ENCODE assay signal across 1 cellular context in genomic region chr1:32650752-32651460, GRCh38.
TF ChIP-seq lines count a peak whose summit lies in the region.

Gene RBBP4, plus strand, starts transcription at chr1:32651208. Its CDS starts 99 bp downstream, at chr1:32651307.

TF ChIP-seq in K562, 482 proteins besides CTCF, POLR2A, EP300 and RAD21 (continued from another document and continues in another):
- TF ChIP-seq ZBTB40 (IDR thresholded peaks at IDR 0.05) (no peak), ZBTB40 (CRISPR knock-in tag; IDR thresholded peaks at IDR 0.05) (no peak), ETV1 (tag; conservative IDR thresholded peaks at IDR 0.05; ENCODE audit: low read depth) (no peak), PML (IDR thresholded peaks at IDR 0.05; ENCODE audit: low read length) (peak; percentile 31; the same call in 1 of the 2 replicates), THRB (CRISPR knock-in tag; conservative IDR thresholded peaks at IDR 0.05) (peak; percentile 99), THRAP3 (IDR thresholded peaks at IDR 0.05; ENCODE audit: borderline replicate concordance) (no peak; the same call in 1 of the 2 replicates), PTBP1 (IDR thresholded peaks at IDR 0.05; ENCODE audit: low read depth, low read length) (0 out of 2 replicates have a peak, but pooled peaks have one; percentile 46), MCM7 (IDR thresholded peaks at IDR 0.05) (no peak; a peak in 1 of 4 replicates), NCOA2 (IDR thresholded peaks at IDR 0.05; ENCODE audit: partially characterized antibody in 2 of 2) (no peak), CEBPB (tag; IDR thresholded peaks at IDR 0.05) (0 out of 2 replicates have a peak, but pooled peaks have one; percentile 8), ZBTB26 (CRISPR knock-in tag; IDR thresholded peaks at IDR 0.05) (peak; percentile 97), SRSF7 (optimal IDR thresholded peaks at IDR 0.05; ENCODE audit: low read depth, low read length) (no peak), NEUROD1 (IDR thresholded peaks at IDR 0.05; ENCODE audit: borderline replicate concordance, low read depth, low read length, partially characterized antibody) (peak; percentile 81), ZBTB7A (IDR thresholded peaks at IDR 0.05; ENCODE audit: borderline replicate concordance, control insufficient read depth, low read depth, low read length) (peak; percentile 62; the same call in 1 of the 2 replicates), PHB (CRISPR knock-in tag; IDR thresholded peaks at IDR 0.05) (no peak), POLR2G (IDR thresholded peaks at IDR 0.05; ENCODE audit: low read depth, low read length) (peak; percentile 97), DMBX1 (CRISPR knock-in tag; IDR thresholded peaks at IDR 0.05; ENCODE audit: borderline replicate concordance) (peak; percentile 99), TAF7 (tag; IDR thresholded peaks at IDR 0.05) (peak; percentile 85), EWSR1 (IDR thresholded peaks at IDR 0.05; ENCODE audit: borderline replicate concordance, low read depth, partially characterized antibody) (no peak), BCL6 (CRISPR knock-in tag; IDR thresholded peaks at IDR 0.05) (peak; percentile 96), E2F4 (CRISPR knock-in tag; IDR thresholded peaks at IDR 0.05; ENCODE audit: low read depth) (peak; percentile 89), DPF2 (IDR thresholded peaks at IDR 0.05) (0 out of 2 replicates have a peak, but pooled peaks have one; percentile 81), NCOA6 (IDR thresholded peaks at IDR 0.05) (no peak), SIX5 (IDR thresholded peaks at IDR 0.05; ENCODE audit: borderline replicate concordance in 1 of 2, insufficient read depth in 1 of 2, low read depth in 1 of 2, low read length in 2 of 2) (no peak), IRF2 (CRISPR knock-in tag; IDR thresholded peaks at IDR 0.05) (peak; percentile 45; the same call in 1 of the 2 replicates), CAMTA2 (CRISPR knock-in tag; conservative IDR thresholded peaks at IDR 0.05) (no peak), FOXK1 (CRISPR knock-in tag; IDR thresholded peaks at IDR 0.05; ENCODE audit: borderline replicate concordance) (peak; percentile 89; the same call in 1 of the 2 replicates), TCF7L2 (IDR thresholded peaks at IDR 0.05; ENCODE audit: low read depth, low read length) (no peak), ESRRB (CRISPR knock-in tag; IDR thresholded peaks at IDR 0.05; ENCODE audit: borderline replicate concordance) (0 out of 2 replicates have a peak, but pooled peaks have one; percentile 66), NKRF (IDR thresholded peaks at IDR 0.05; ENCODE audit: borderline replicate concordance) (peak; percentile 77), NFIC (IDR thresholded peaks at IDR 0.05) (no peak), CHD2 (IDR thresholded peaks at IDR 0.05; ENCODE audit: low read depth, low read length) (peak; percentile 95), ZNF12 (CRISPR knock-in tag; IDR thresholded peaks at IDR 0.05) (peak; percentile 67; the same call in 1 of the 2 replicates), RBM15 (IDR thresholded peaks at IDR 0.05; ENCODE audit: insufficient read depth, low read length) (no peak), GABPB2 (CRISPR knock-in tag; conservative IDR thresholded peaks at IDR 0.05) (0 out of 2 replicates have a peak, but pooled peaks have one; percentile 1)
- TF ChIP-seq, protein P1, sequence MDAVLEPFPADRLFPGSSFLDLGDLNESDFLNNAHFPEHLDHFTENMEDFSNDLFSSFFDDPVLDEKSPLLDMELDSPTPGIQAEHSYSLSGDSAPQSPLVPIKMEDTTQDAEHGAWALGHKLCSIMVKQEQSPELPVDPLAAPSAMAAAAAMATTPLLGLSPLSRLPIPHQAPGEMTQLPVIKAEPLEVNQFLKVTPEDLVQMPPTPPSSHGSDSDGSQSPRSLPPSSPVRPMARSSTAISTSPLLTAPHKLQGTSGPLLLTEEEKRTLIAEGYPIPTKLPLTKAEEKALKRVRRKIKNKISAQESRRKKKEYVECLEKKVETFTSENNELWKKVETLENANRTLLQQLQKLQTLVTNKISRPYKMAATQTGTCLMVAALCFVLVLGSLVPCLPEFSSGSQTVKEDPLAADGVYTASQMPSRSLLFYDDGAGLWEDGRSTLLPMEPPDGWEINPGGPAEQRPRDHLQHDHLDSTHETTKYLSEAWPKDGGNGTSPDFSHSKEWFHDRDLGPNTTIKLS (IDR thresholded peaks at IDR 0.05; ENCODE audit: borderline replicate concordance, low read depth), result peak; percentile 72
- TF ChIP-seq, protein P2, sequence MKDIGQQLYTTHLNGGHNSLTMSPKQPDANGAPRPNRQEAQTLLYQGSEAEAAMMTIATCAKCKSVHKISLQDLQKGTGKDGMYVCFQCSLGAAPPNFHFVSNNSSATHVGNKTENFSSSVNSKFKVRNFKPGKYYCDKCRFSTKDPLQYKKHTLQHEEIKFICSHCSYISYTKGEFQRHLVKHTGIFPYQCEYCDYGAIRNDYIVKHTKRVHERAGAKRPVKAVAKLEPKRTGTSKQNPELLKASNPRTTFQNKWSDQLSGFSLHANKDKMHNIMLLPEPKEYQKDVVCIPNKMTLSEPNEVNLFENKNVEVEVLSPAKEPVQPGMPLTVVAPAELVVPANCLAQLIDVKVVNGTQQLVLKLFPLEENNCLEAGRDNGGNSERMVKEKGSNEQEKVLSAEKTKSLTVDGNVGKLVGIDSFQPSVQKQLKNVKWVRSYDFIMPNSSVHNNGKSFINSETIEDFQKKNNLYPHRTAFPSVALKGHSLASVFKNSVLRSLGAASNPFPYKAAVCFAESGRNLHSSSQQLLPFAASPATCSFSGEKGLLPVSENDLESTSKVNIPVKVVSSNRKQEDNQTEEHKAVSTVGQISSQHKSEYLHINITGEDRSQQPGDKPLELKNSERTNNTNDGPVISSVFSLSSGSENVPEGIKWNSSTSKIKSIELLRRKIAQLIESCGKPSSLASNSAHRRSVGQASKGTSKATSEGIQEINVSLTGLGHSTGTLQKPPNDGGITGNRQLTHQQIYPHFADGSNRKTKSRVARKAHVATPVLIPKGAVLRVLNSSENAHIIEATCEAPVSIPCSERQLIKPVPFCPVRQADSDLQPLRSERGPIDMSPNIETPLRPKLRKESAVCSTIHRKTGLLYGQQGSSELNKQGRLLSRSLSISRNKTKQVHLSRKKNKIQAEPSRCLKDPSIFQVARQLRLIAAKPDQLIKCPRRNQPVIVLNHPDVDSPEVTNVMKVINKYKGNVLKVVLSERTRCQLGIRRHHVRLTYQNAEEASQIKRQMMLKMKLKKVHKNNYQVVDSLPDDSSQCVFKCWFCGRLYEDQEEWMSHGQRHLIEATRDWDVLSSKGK (CRISPR knock-in tag; IDR thresholded peaks at IDR 0.05), result no peak
- TF ChIP-seq, protein P3, sequence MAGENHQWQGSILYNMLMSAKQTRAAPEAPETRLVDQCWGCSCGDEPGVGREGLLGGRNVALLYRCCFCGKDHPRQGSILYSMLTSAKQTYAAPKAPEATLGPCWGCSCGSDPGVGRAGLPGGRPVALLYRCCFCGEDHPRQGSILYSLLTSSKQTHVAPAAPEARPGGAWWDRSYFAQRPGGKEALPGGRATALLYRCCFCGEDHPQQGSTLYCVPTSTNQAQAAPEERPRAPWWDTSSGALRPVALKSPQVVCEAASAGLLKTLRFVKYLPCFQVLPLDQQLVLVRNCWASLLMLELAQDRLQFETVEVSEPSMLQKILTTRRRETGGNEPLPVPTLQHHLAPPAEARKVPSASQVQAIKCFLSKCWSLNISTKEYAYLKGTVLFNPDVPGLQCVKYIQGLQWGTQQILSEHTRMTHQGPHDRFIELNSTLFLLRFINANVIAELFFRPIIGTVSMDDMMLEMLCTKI (IDR thresholded peaks at IDR 0.05; ENCODE audit: partially characterized antibody), result no peak
